ENCODE assay signal across 14 cellular contexts in the genomic region with DNA sequence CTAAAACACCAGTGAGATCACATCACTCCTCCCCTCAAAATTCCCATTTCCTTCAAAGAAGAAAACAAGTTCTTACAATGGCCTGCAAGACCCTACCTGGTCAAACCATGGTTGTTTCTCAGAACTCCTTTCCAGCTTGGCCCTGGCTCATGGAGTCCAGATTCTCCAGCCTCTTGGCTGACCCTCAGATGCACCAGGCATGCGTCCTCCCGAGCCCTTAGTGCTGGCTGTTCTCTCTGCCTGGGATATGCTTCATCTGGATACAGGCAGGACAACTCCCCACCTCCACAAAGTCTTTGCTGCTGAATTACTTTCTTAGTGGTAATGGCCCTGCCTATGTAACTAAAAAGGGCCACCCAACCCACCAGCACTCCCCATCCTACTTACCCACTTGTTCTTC.
A peak's percentile ranks its signal among the peaks of the same experiment; 100 is the strongest.
DNase-seq lines count a peak whose midpoint lies in the region; ATAC-seq and TF ChIP-seq lines count a peak whose summit lies in the region.
"Had no signal": no experiment of that assay in that cellular context is flagged by ENCODE, and none has a peak within 500 bp of the region (broad histone marks: within the 10 kb centered on the region; RNA-seq: fewer than 3 reads in every experiment).

No MANE protein-coding gene starts in this region.

- H3K9me2 ChIP-seq in GM23338 (ENCODE audit: insufficient read depth): no peaks in the 10 kb centered on the region

- H2BK12ac ChIP-seq in trophoblast cell (ENCODE audit: low read length): no peak overlapping the region

- no peak overlapping the region for H3K9ac ChIP-seq in trophoblast cell (ENCODE audit: low read length)
- H3K9ac ChIP-seq: KMS-11 had no signal

- peak overlapping the region; percentile 36 for H3K27ac Mint-ChIP-seq in central memory CD8-positive, alpha-beta T cell (ENCODE audit: low read depth)
- no peak overlapping the region for H3K27ac Mint-ChIP-seq in GM23338
- H3K27ac Mint-ChIP-seq in glutamatergic neuron (ENCODE audit: unreplicated experiment): no peak overlapping the region

- H3K27me3 ChIP-seq in trophoblast cell (ENCODE audit: insufficient read depth, low read length): no peaks in the 10 kb centered on the region
- no peaks in the 10 kb centered on the region for H3K27me3 ChIP-seq in aorta (ENCODE audit: control insufficient read depth in 1 of 2, insufficient read depth in 2 of 2, low read length in 1 of 2)
- H3K27me3 ChIP-seq in GM23338 (ENCODE audit: insufficient read depth): no peaks in the 10 kb centered on the region

- H3K36me3 Mint-ChIP-seq in central memory CD8-positive, alpha-beta T cell (ENCODE audit: insufficient read depth): peaks cover 3% of the 10 kb centered on the region
- no peaks in the 10 kb centered on the region for H3K36me3 Mint-ChIP-seq in GM23338 (ENCODE audit: low read depth)
- peaks cover 4% of the 10 kb centered on the region for H3K36me3 Mint-ChIP-seq in glutamatergic neuron (ENCODE audit: unreplicated experiment)

- H3K79me2 ChIP-seq in trophoblast cell (ENCODE audit: control insufficient read depth, insufficient read depth, low read length, poor library complexity) (peaks cover 8% of the 10 kb centered on the region), GM23338 (replicated peaks; ENCODE audit: insufficient read depth) (no peaks in the 10 kb centered on the region)

- H3K9me3 Mint-ChIP-seq in central memory CD8-positive, alpha-beta T cell: peaks cover 4% of the 10 kb centered on the region
- no peaks in the 10 kb centered on the region for H3K9me3 Mint-ChIP-seq in GM23338
- H3K9me3 Mint-ChIP-seq in glutamatergic neuron (ENCODE audit: unreplicated experiment): peaks cover 1% of the 10 kb centered on the region
- H3K9me3 Mint-ChIP-seq: CD8-positive, alpha-beta memory T cell had no signal

- no CpG with 5 or more reads among the region's 2 CpGs for WGBS in trophoblast cell (ENCODE audit: extremely low coverage, insufficient coverage, insufficient read length)
- 21 to 22% methylated on average over 2 of the region's 2 CpGs for WGBS in aorta, 2 donors

- H3K9me3 ChIP-seq in trophoblast cell (ENCODE audit: insufficient read depth, low read depth, low read length) (no peaks in the 10 kb centered on the region), aorta (ENCODE audit: control insufficient read depth, low read length) (no peaks in the 10 kb centered on the region)

- peak overlapping the region; percentile 19 for H3K4ac ChIP-seq in trophoblast cell (ENCODE audit: low read depth, low read length)

- H3K4me1 ChIP-seq in trophoblast cell (ENCODE audit: control insufficient read depth in 1 of 2, insufficient read depth in 2 of 2, low read length in 2 of 2) (no peaks in the 10 kb centered on the region), aorta (ENCODE audit: control insufficient read depth in 1 of 2, insufficient read depth in 2 of 2, low read length in 2 of 2) (peaks cover 0 to 4% of the 10 kb centered on the region in 2 donors), GM23338 (ENCODE audit: insufficient read depth) (no peaks in the 10 kb centered on the region)

- H3F3A ChIP-seq in GM23338 (replicated peaks; ENCODE audit: low read depth): no peaks in the 10 kb centered on the region

- TF ChIP-seq CTCF in GM23338 (conservative IDR thresholded peaks at IDR 0.05; ENCODE audit: low read depth in 2 of 2): no peak
- TF ChIP-seq CTCF in glutamatergic neuron (IDR thresholded peaks at IDR 0.05; ENCODE audit: partially characterized antibody, unreplicated experiment): no peak

- no peak overlapping the region for H3K27ac ChIP-seq in trophoblast cell (ENCODE audit: low read depth, low read length)
- H3K27ac ChIP-seq in aorta (ENCODE audit: low read depth in 1 of 2, low read length in 2 of 2): no peak overlapping the region
- H3K27ac ChIP-seq in GM23338 (ENCODE audit: low read depth): no peak overlapping the region
- H3K27ac ChIP-seq: KMS-11, PC-9 had no signal

- no peak overlapping the region for H2BK120ac ChIP-seq in trophoblast cell (ENCODE audit: insufficient read depth, low read length, poor library complexity)

- H2BK5ac ChIP-seq in trophoblast cell (ENCODE audit: low read depth, low read length, poor library complexity): no peak overlapping the region

- no peak overlapping the region for H3K4me2 ChIP-seq in trophoblast cell (ENCODE audit: low read length)
- H3K4me2 ChIP-seq in GM23338: no peak overlapping the region
- H3K4me2 ChIP-seq: KMS-11, PC-9 had no signal

- H3K18ac ChIP-seq in trophoblast cell (ENCODE audit: low read length): no peak overlapping the region

- no peak overlapping the region for H3K4me3 Mint-ChIP-seq in central memory CD8-positive, alpha-beta T cell
- H3K4me3 Mint-ChIP-seq in GM23338: no peak overlapping the region
- no peak overlapping the region for H3K4me3 Mint-ChIP-seq in glutamatergic neuron (ENCODE audit: unreplicated experiment)
- H3K4me3 Mint-ChIP-seq: CD8-positive, alpha-beta memory T cell had no signal

- ATAC-seq in central memory CD8-positive, alpha-beta T cell (replicated peaks; ENCODE audit: extremely low read depth, poor library complexity, severe bottlenecking): no peak
- ATAC-seq in left cardiac atrium (peak; percentile 62 to 70), aorta (ENCODE audit: low FRiP score) (peak; percentile 47), GM23338 (no peak)

- H4K91ac ChIP-seq in trophoblast cell (ENCODE audit: low read depth, low read length): no peak overlapping the region

- H3K27me3 Mint-ChIP-seq in central memory CD8-positive, alpha-beta T cell: no peaks in the 10 kb centered on the region
- H3K27me3 Mint-ChIP-seq in GM23338 (ENCODE audit: insufficient read depth, low read depth, poor library complexity): no peaks in the 10 kb centered on the region
- H3K27me3 Mint-ChIP-seq in glutamatergic neuron (ENCODE audit: unreplicated experiment): peaks cover 6% of the 10 kb centered on the region
- H3K27me3 Mint-ChIP-seq: CD8-positive, alpha-beta memory T cell had no signal

- H3K4me3 ChIP-seq in trophoblast cell (ENCODE audit: low read depth, low read length) (no peak overlapping the region), aorta (ENCODE audit: low read length in 2 of 2) (no peak overlapping the region), GM23338 (no peak overlapping the region)
- H3K4me3 ChIP-seq: PC-9 had no signal

- H3K23ac ChIP-seq in trophoblast cell (ENCODE audit: low read length): no peak overlapping the region

- peaks cover 61% of the 10 kb centered on the region for H3K4me1 Mint-ChIP-seq in central memory CD8-positive, alpha-beta T cell
- peaks cover 12% of the 10 kb centered on the region for H3K4me1 Mint-ChIP-seq in GM23338
- peaks cover 47% of the 10 kb centered on the region for H3K4me1 Mint-ChIP-seq in glutamatergic neuron (ENCODE audit: low read depth, unreplicated experiment)

- H3K79me1 ChIP-seq in trophoblast cell (ENCODE audit: low read length): no peaks in the 10 kb centered on the region

- no peaks in the 10 kb centered on the region for H4K20me1 ChIP-seq in GM23338 (replicated peaks; ENCODE audit: insufficient read depth)

- H3K36me3 ChIP-seq in trophoblast cell (ENCODE audit: control insufficient read depth in 1 of 2, insufficient read depth in 2 of 2, low read length in 2 of 2) (peaks cover 17 to 28% of the 10 kb centered on the region in 2 experiments), aorta (ENCODE audit: control insufficient read depth in 1 of 2, insufficient read depth in 2 of 2, low read length in 1 of 2) (no peaks in the 10 kb centered on the region), GM23338 (ENCODE audit: insufficient read depth) (no peaks in the 10 kb centered on the region)

- no peak overlapping the region for H4K8ac ChIP-seq in trophoblast cell (ENCODE audit: low read depth, low read length)

- no peak overlapping the region for H2AK5ac ChIP-seq in trophoblast cell (ENCODE audit: low read length)

- no peak for DNase-seq in central memory CD8-positive, alpha-beta T cell (ENCODE audit: low spot score in 2 of 2)
- DNase-seq in left cardiac atrium (no peak), trophoblast cell (no peak), aorta (no peak), GM23338 (ENCODE audit: low spot score) (no peak), SHP77 (lab: John Stamatoyannopoulos, UW) (no peak), glutamatergic neuron (no peak)
- DNase-seq: CD8-positive, alpha-beta memory T cell; GOT3; NCI-H1092 treated with DMSO at 0.1 percent for 48 hours; NCI-H1694; NCI-H69; PC-9 had no signal

- H2AFZ ChIP-seq in trophoblast cell (ENCODE audit: insufficient read depth, low read length, poor library complexity) (no peak overlapping the region), GM23338 (no peak overlapping the region)
- H2AFZ ChIP-seq: PC-9 had no signal

- no peak overlapping the region for H4K12ac ChIP-seq in trophoblast cell (ENCODE audit: low read depth, low read length)

- no peak overlapping the region for H3K14ac ChIP-seq in trophoblast cell (ENCODE audit: low read length)

- intact Hi-C loops in left cardiac atrium (cut with DNase I): no loop called here
- intact Hi-C loops in aorta (cut with DNase I): no loop called here

TF ChIP-seq in GM23338, 12 proteins besides CTCF, POLR2A, EP300 and RAD21 (continues in another document):
- TF ChIP-seq ZNF331 (CRISPR knock-in tag; IDR thresholded peaks at IDR 0.05; ENCODE audit: low read depth): no peak

Comparison
In these comparisons a context has a peak if more than half of its experiments do, and no peak if none do; other contexts are left out.
1. ATAC-seq: peak in left cardiac atrium (2 of 2) and aorta (single experiment); none in central memory CD8-positive, alpha-beta T cell (single experiment) and GM23338 (single experiment).